Comparison of ENCODE assay signal across 23 cellular contexts in the genomic region with DNA sequence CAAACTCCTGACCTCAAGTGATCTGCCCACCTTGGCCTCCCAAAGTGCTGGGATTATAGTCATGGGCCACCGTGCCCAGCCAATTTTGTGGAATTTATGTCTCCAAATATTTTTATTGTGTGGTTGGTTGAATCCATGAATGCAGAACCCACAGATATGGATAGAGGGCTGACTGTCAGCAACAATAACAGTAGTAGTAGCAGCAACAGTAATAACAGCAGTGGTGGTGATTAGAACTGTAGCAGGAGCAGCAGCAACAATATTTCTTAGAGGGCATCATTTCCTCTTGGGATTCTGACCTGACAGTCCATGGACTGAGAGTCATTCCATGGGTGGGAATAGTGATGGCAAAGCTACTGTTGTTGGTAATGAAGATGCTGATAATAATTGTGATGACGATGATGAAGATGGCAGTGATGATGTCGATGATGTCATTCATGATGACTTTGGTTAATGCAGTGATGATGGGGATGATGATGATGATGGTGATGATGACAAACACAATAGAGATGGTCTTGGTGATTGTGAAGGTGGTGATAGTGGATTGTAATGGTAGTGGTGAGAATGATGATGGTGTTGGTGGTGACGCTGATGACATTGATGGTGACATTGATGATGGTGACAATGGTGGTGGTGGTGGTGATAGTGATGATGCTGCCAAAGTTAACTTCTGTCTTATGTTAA. TPM values are rescaled to one million over a fixed set of nuclear protein-coding genes. Genes with fewer than 3 reads are reported as not detected.
A peak's percentile ranks its signal among the peaks of the same experiment; 100 is the strongest.
DNase-seq lines count a peak whose midpoint lies in the region; ATAC-seq, FAIRE-seq and TF ChIP-seq lines count a peak whose summit lies in the region.
"Had no signal": no experiment of that assay in that cellular context is flagged by ENCODE, and none has a peak within 500 bp of the region (broad histone marks: within the 10 kb centered on the region; RNA-seq: fewer than 3 reads in every experiment).

No MANE protein-coding gene starts in this region.

- no peak overlapping the region for H3K4me2 ChIP-seq in keratinocyte (ENCODE audit: control insufficient read depth, extremely low read depth, insufficient read depth, low read depth, low read length)
- H3K4me2 ChIP-seq: PC-9 had no signal

- DNase-seq in activated CD8-positive, alpha-beta memory T cell treated with anti-CD3 and anti-CD28 coated beads, Interleukin-2, amount 10 ng/mL, durations not matched to agents 7 days and 5 days = no peak
- no peak for DNase-seq in activated CD8-positive, alpha-beta memory T cell treated with anti-CD3 and anti-CD28 coated beads, Interleukin-2, amount 50 U/mL, for 4 hours
- DNase-seq in keratinocyte (ENCODE audit: low read depth, low spot score) (no peak), NCI-H2171 treated with DMSO at 0.1 percent for 48 hours (lab: John Stamatoyannopoulos, UW) (no peak), Caco-2 (no peak)
- DNase-seq in stimulated activated naive CD8-positive, alpha-beta T cell treated with anti-CD3 and anti-CD28 coated beads, Interleukin-15, amount 100 ng/mL, for 72 hours = no peak
- DNase-seq: 8988T, DMS153, DND-41, H7, KG1, MG63, NCI-H1105 treated with DMSO at 0.1 percent for 48 hours, NCI-H146, NCI-H1930, NCI-H2107, NCI-H446 treated with DMSO at 0.1 percent for 48 hours, NCI-H526 treated with DMSO at 0.1 percent for 48 hours, PC-9, SJCRH30 had no signal

- no peaks in the 10 kb centered on the region for H4K20me1 ChIP-seq in keratinocyte (ENCODE audit: control insufficient read depth, extremely low read depth, insufficient read depth, low read length)

- H2AFZ ChIP-seq in keratinocyte (ENCODE audit: control insufficient read depth, low read length) = no peak overlapping the region
- H2AFZ ChIP-seq: PC-9 had no signal

- H3K27me3 Mint-ChIP-seq in activated CD8-positive, alpha-beta memory T cell treated with anti-CD3 and anti-CD28 coated beads, Interleukin-2, amount 10 ng/mL, durations not matched to agents 7 days and 5 days = no peaks in the 10 kb centered on the region
- no peaks in the 10 kb centered on the region for H3K27me3 Mint-ChIP-seq in stimulated activated naive CD8-positive, alpha-beta T cell treated with anti-CD3 and anti-CD28 coated beads, Interleukin-15, amount 100 ng/mL, for 72 hours
- no peaks in the 10 kb centered on the region for H3K27me3 Mint-ChIP-seq in Caco-2 (ENCODE audit: insufficient read depth, unreplicated experiment)

- H3K4me1 Mint-ChIP-seq in activated CD8-positive, alpha-beta memory T cell treated with anti-CD3 and anti-CD28 coated beads, Interleukin-2, amount 10 ng/mL, durations not matched to agents 7 days and 5 days = peaks cover under 1% of the 10 kb centered on the region
- H3K4me1 Mint-ChIP-seq in stimulated activated naive CD8-positive, alpha-beta T cell treated with anti-CD3 and anti-CD28 coated beads, Interleukin-15, amount 100 ng/mL, for 72 hours = peaks cover 2% of the 10 kb centered on the region
- no peaks in the 10 kb centered on the region for H3K4me1 Mint-ChIP-seq in Caco-2 (ENCODE audit: low read depth, unreplicated experiment)

- CTCF ChIA-PET in activated CD8-positive, alpha-beta memory T cell treated with anti-CD3 and anti-CD28 coated beads, Interleukin-2, amount 10 ng/mL, durations not matched to agents 7 days and 5 days (lab: Charles Lee) = interaction anchor here (0.9 to 2.2 kb wide), 6 partner anchors 28 to 375 kb away, joined by 3 to 18 read pairs (median 4); no protein-coding TSS in a partner anchor
- CTCF ChIA-PET in HEK293 (lab: Yijun Ruan, JAX) = interaction anchor here (0.6 to 1.3 kb wide), 4 partner anchors 62 to 413 kb away, joined by 3 to 7 read pairs (median 3); no protein-coding TSS in a partner anchor
- CTCF ChIA-PET in Caco-2 (lab: Charles Lee) = interaction anchor here (0.8 kb wide), 1 partner anchor 65 kb away, joined by 3 read pairs; no protein-coding TSS in a partner anchor

- H3K4me1 ChIP-seq in HEK293 (ENCODE audit: control insufficient read depth, insufficient read depth, low read length) (no peaks in the 10 kb centered on the region), keratinocyte (ENCODE audit: control insufficient read depth, extremely low read depth, insufficient read depth, low read length) (peaks cover 4% of the 10 kb centered on the region), Caco-2 (no peaks in the 10 kb centered on the region)

- H3K9me3 ChIP-seq in HEK293 (ENCODE audit: control insufficient read depth, insufficient read depth, low read depth, low read length) (no peaks in the 10 kb centered on the region), keratinocyte (ENCODE audit: control insufficient read depth, low read depth, low read length) (no peaks in the 10 kb centered on the region), Caco-2 (0 out of 2 replicates have a peak, but pooled peaks cover 7% of the 10 kb centered on the region)

- no peaks in the 10 kb centered on the region for H3K36me3 Mint-ChIP-seq in activated CD8-positive, alpha-beta memory T cell treated with anti-CD3 and anti-CD28 coated beads, Interleukin-2, amount 10 ng/mL, durations not matched to agents 7 days and 5 days
- no peaks in the 10 kb centered on the region for H3K36me3 Mint-ChIP-seq in Caco-2 (ENCODE audit: insufficient read depth, unreplicated experiment)

- no peaks in the 10 kb centered on the region for H3K36me3 ChIP-seq in HEK293 (ENCODE audit: control insufficient read depth in 2 of 2, insufficient read depth in 1 of 2, low read length in 2 of 2)
- no peaks in the 10 kb centered on the region for H3K36me3 ChIP-seq in keratinocyte (ENCODE audit: control insufficient read depth in 2 of 2, extremely low read depth in 1 of 2, insufficient read depth in 2 of 2, low read length in 2 of 2)
- H3K36me3 ChIP-seq in Caco-2 (ENCODE audit: control insufficient read depth, insufficient read depth, low read length) = no peaks in the 10 kb centered on the region
- H3K36me3 ChIP-seq: MG63, SJCRH30 had no signal

- H3K4me3 ChIP-seq in HEK293 (ENCODE audit: low read depth, low read length) = no peak overlapping the region
- no peak overlapping the region for H3K4me3 ChIP-seq in keratinocyte (ENCODE audit: control insufficient read depth in 2 of 3, extremely low read depth in 1 of 3, insufficient read depth in 2 of 3, low read depth in 1 of 3, low read length in 3 of 3)
- no peak overlapping the region for H3K4me3 ChIP-seq in Caco-2 (ENCODE audit: low read depth, low read length)
- H3K4me3 ChIP-seq: MG63, PC-9, SJCRH30 had no signal

- FAIRE-seq in keratinocyte (lab: Jason Lieb, UNC) = peak; percentile 9
- FAIRE-seq: GM18507 had no signal

- H3K79me2 ChIP-seq in keratinocyte (ENCODE audit: control insufficient read depth, insufficient read depth, low read length) = no peaks in the 10 kb centered on the region

- H3K27ac Mint-ChIP-seq in activated CD8-positive, alpha-beta memory T cell treated with anti-CD3 and anti-CD28 coated beads, Interleukin-2, amount 10 ng/mL, durations not matched to agents 7 days and 5 days = no peak overlapping the region
- no peak overlapping the region for H3K27ac Mint-ChIP-seq in stimulated activated naive CD8-positive, alpha-beta T cell treated with anti-CD3 and anti-CD28 coated beads, Interleukin-15, amount 100 ng/mL, for 72 hours
- no peak overlapping the region for H3K27ac Mint-ChIP-seq in Caco-2 (ENCODE audit: unreplicated experiment)

- dilution Hi-C loops in keratinocyte (cut with MboI; ENCODE audit: extremely low pct_ligation_motif_present, low sequenced_read_pairs) = no loop called here

- peaks cover 3% of the 10 kb centered on the region for H3K9me3 Mint-ChIP-seq in activated CD8-positive, alpha-beta memory T cell treated with anti-CD3 and anti-CD28 coated beads, Interleukin-2, amount 10 ng/mL, durations not matched to agents 7 days and 5 days (ENCODE audit: low read depth)
- H3K9me3 Mint-ChIP-seq in stimulated activated naive CD8-positive, alpha-beta T cell treated with anti-CD3 and anti-CD28 coated beads, Interleukin-15, amount 100 ng/mL, for 72 hours = peaks cover 5 to 14% of the 10 kb centered on the region in 2 donors
- no peaks in the 10 kb centered on the region for H3K9me3 Mint-ChIP-seq in Caco-2 (ENCODE audit: unreplicated experiment)

- peak; percentile 33 for ATAC-seq in activated CD8-positive, alpha-beta memory T cell treated with anti-CD3 and anti-CD28 coated beads, Interleukin-2, amount 10 ng/mL, durations not matched to agents 7 days and 5 days
- peak; percentile 28 for ATAC-seq in stimulated activated naive CD8-positive, alpha-beta T cell treated with anti-CD3 and anti-CD28 coated beads, Interleukin-15, amount 100 ng/mL, for 72 hours
- ATAC-seq: Right ventricle myocardium inferior had no signal

- H3K27me3 ChIP-seq in keratinocyte (ENCODE audit: control insufficient read depth, extremely low read depth, insufficient read depth, low read length) (no peaks in the 10 kb centered on the region), Caco-2 (replicated peaks; ENCODE audit: control insufficient read depth, insufficient read depth, low read length) (no peaks in the 10 kb centered on the region)
- H3K27me3 ChIP-seq: MG63, SJCRH30 had no signal

- H3K9me1 ChIP-seq in keratinocyte (ENCODE audit: control insufficient read depth, extremely low read depth, insufficient read depth, low read length) = no peaks in the 10 kb centered on the region

- TF ChIP-seq CTCF in HEK293 (tag by site-specific recombination; IDR thresholded peaks at IDR 0.05) (no peak), keratinocyte (optimal IDR thresholded peaks at IDR 0.05 in 1 of 3, IDR thresholded peaks at IDR 0.05 in 1 of 3, conservative IDR thresholded peaks at IDR 0.05 in 1 of 3; ENCODE audit: extremely low read depth in 1 of 3, insufficient read depth in 2 of 3, low read length in 3 of 3) (no peak), Caco-2 (IDR thresholded peaks at IDR 0.05; ENCODE audit: insufficient read depth in 1 of 2, low read depth in 1 of 2, low read length in 1 of 2, severe bottlenecking in 1 of 2, unreplicated experiment in 1 of 2) (no peak)

- no peak overlapping the region for H3K4me3 Mint-ChIP-seq in activated CD8-positive, alpha-beta memory T cell treated with anti-CD3 and anti-CD28 coated beads, Interleukin-2, amount 10 ng/mL, durations not matched to agents 7 days and 5 days
- H3K4me3 Mint-ChIP-seq in stimulated activated naive CD8-positive, alpha-beta T cell treated with anti-CD3 and anti-CD28 coated beads, Interleukin-15, amount 100 ng/mL, for 72 hours = no peak overlapping the region
- H3K4me3 Mint-ChIP-seq in Caco-2 (ENCODE audit: unreplicated experiment) = no peak overlapping the region

- BruUV-seq in Caco-2 (replicated peaks; lab: Mats Ljungman, UMichigan) = no TSS peak

- intact Hi-C loops in Caco-2 (cut with micrococcal nuclease; ENCODE audit: unreplicated experiment) = loop anchor here (10.0 kb wide), 1 partner anchor 343 kb away; no protein-coding TSS in a partner anchor

- POLR2A ChIA-PET in HEK293 (lab: Yijun Ruan, JAX) (no interaction called here), Caco-2 (lab: Charles Lee) (no interaction called here)

- H3K27ac ChIP-seq in HEK293 (ENCODE audit: extremely low read depth, low read depth, low read length) (no peak overlapping the region), keratinocyte (ENCODE audit: control insufficient read depth, insufficient read depth, low read length) (no peak overlapping the region)
- H3K27ac ChIP-seq: PC-9, SJCRH30 had no signal

- no peak overlapping the region for H3K9ac ChIP-seq in keratinocyte (ENCODE audit: control insufficient read depth, extremely low read depth, insufficient read depth, low read length)

RNA-seq across cellular contexts. Expression of a gene that starts 13.9 kb away (rescaled TPM):
- total RNA-seq in activated CD8-positive, alpha-beta memory T cell treated with anti-CD3 and anti-CD28 coated beads, Interleukin-2, amount 10 ng/mL, durations not matched to agents 7 days and 5 days = 100 to 1,000 TPM in 1 of 2 experiments, 10 to 100 TPM in 1; 90.2 to 285 TPM
- polyA plus RNA-seq in keratinocyte = 118 to 209 TPM (median 204 TPM) in 3 replicates
- polyA plus RNA-seq in keratinocyte (2011; ENCODE audit: low read depth) = 32.3 TPM
- 54.2 and 96.1 TPM in 2 replicates for polyA plus RNA-seq in keratinocyte (2011; cell fraction: cytosol; rRNA removed)
- polyA plus RNA-seq in keratinocyte (2011; cell fraction: nucleus; rRNA removed) = 291 and 302 TPM in 2 replicates
- 102 and 180 TPM in 2 replicates for polyA plus RNA-seq in keratinocyte (2012; ENCODE audit: low replicate concordance)
- polyA minus RNA-seq in keratinocyte = 136 to 381 TPM (median 165 TPM) in 3 replicates
- 148 TPM for polyA minus RNA-seq in keratinocyte (2011; cell fraction: cytosol; rRNA and poly(A)+ RNA removed)
- 171 and 244 TPM in 2 replicates for polyA minus RNA-seq in keratinocyte (2011; cell fraction: nucleus; rRNA and poly(A)+ RNA removed)
- 3.7 and 4.3 TPM in 2 replicates for total RNA-seq in Caco-2 (2022)

Comparison
In these comparisons a context has a peak if more than half of its experiments do, and no peak if none do; other contexts are left out.
1. RNA of a gene that starts 13.9 kb away (total RNA-seq): 90.2 to 285 TPM in activated CD8-positive, alpha-beta memory T cell treated with anti-CD3 and anti-CD28 coated beads, Interleukin-2, amount 10 ng/mL, durations not matched to agents 7 days and 5 days; 3.7 to 4.3 TPM in Caco-2; every median in the first group is over 10 times any median in the second.